ENCODE assay signal across 34 cellular contexts in genomic region chr13:110886475-110887241, GRCh38. TPM values are rescaled to one million over a fixed set of nuclear protein-coding genes. Genes with fewer than 3 reads are reported as not detected.
A peak's percentile ranks its signal among the peaks of the same experiment; 100 is the strongest.
DNase-seq lines count a peak whose midpoint lies in the region; ATAC-seq, FAIRE-seq and TF ChIP-seq lines count a peak whose summit lies in the region.
"Had no signal": no experiment of that assay in that cellular context is flagged by ENCODE, and none has a peak within 500 bp of the region (broad histone marks: within the 10 kb centered on the region; RNA-seq: fewer than 3 reads in every experiment).

No MANE protein-coding gene starts in this region.

- peaks cover 12% of the 10 kb centered on the region for H3K4me1 Mint-ChIP-seq in stimulated activated naive CD8-positive, alpha-beta T cell treated with anti-CD3 and anti-CD28 coated beads, Interleukin-15, amount 100 ng/mL, for 72 hours
- H3K4me1 Mint-ChIP-seq in stimulated activated naive B cell treated with anti-CD40 and anti-IgM and Interleukin-4, amounts not matched to agents 10 μg/mL and 1 μg/mL and 100 μg/mL, for 72 hours = peaks cover 4 to 11% of the 10 kb centered on the region in 2 donors
- H3K4me1 Mint-ChIP-seq: memory B cell had no signal

- in situ Hi-C loops in Panc1 (cut with HindIII; ENCODE audit: low pct_unique_long_range_greater_than_20kb, low sequenced_read_pairs) (no loop called here), HepG2 (cut with HindIII; ENCODE audit: extremely low pct_ligation_motif_present, low pct_unique_long_range_greater_than_20kb) (no loop called here)

- no peak overlapping the region for H3K4me3 Mint-ChIP-seq in stimulated activated naive CD8-positive, alpha-beta T cell treated with anti-CD3 and anti-CD28 coated beads, Interleukin-15, amount 100 ng/mL, for 72 hours
- H3K4me3 Mint-ChIP-seq in stimulated activated naive B cell treated with anti-CD40 and anti-IgM and Interleukin-4, amounts not matched to agents 10 μg/mL and 1 μg/mL and 100 μg/mL, for 72 hours = no peak overlapping the region
- H3K4me3 Mint-ChIP-seq: activated naive CD8-positive, alpha-beta T cell treated with anti-CD3 and anti-CD28 coated beads, Interleukin-2, amount 10 ng/mL, durations not matched to agents 7 days and 5 days; CD8-positive, alpha-beta memory T cell; memory B cell; type B pancreatic cell had no signal

- no peak overlapping the region for H2AFZ ChIP-seq in HepG2 (ENCODE audit: low read length)

- no peaks in the 10 kb centered on the region for H3K9me3 Mint-ChIP-seq in stimulated activated naive CD8-positive, alpha-beta T cell treated with anti-CD3 and anti-CD28 coated beads, Interleukin-15, amount 100 ng/mL, for 72 hours
- H3K9me3 Mint-ChIP-seq in stimulated activated naive B cell treated with anti-CD40 and anti-IgM and Interleukin-4, amounts not matched to agents 10 μg/mL and 1 μg/mL and 100 μg/mL, for 72 hours = no peaks in the 10 kb centered on the region
- H3K9me3 Mint-ChIP-seq: activated naive CD8-positive, alpha-beta T cell treated with anti-CD3 and anti-CD28 coated beads, Interleukin-2, amount 10 ng/mL, durations not matched to agents 7 days and 5 days; CD8-positive, alpha-beta memory T cell; memory B cell; type B pancreatic cell had no signal

- intact Hi-C loops in Panc1 (cut with micrococcal nuclease; ENCODE audit: unreplicated experiment) (no loop called here), HepG2 (cut with micrococcal nuclease; ENCODE audit: unreplicated experiment) (no loop called here)

- peak overlapping the region in 1 of 2 donors; percentile 42 for H3K27ac Mint-ChIP-seq in stimulated activated naive CD8-positive, alpha-beta T cell treated with anti-CD3 and anti-CD28 coated beads, Interleukin-15, amount 100 ng/mL, for 72 hours
- H3K27ac Mint-ChIP-seq in stimulated activated naive B cell treated with anti-CD40 and anti-IgM and Interleukin-4, amounts not matched to agents 10 μg/mL and 1 μg/mL and 100 μg/mL, for 72 hours = peak overlapping the region; percentile 37
- H3K27ac Mint-ChIP-seq: activated naive CD8-positive, alpha-beta T cell treated with anti-CD3 and anti-CD28 coated beads, Interleukin-2, amount 10 ng/mL, durations not matched to agents 7 days and 5 days; type B pancreatic cell had no signal

- no peak for FAIRE-seq in HepG2 (lab: Jason Lieb, UNC)
- FAIRE-seq: bronchial epithelial cell, HTR-8/SVneo, islet of Langerhans had no signal

- no peak for TF ChIP-seq EP300 in HepG2 (IDR thresholded peaks at IDR 0.05; ENCODE audit: low read depth in 2 of 2, low read length in 2 of 2)
- TF ChIP-seq EP300 in HepG2 (CRISPR knock-in tag; IDR thresholded peaks at IDR 0.05; ENCODE audit: borderline replicate concordance) = no peak

- H3K27me3 Mint-ChIP-seq in stimulated activated naive CD8-positive, alpha-beta T cell treated with anti-CD3 and anti-CD28 coated beads, Interleukin-15, amount 100 ng/mL, for 72 hours = no peaks in the 10 kb centered on the region
- no peaks in the 10 kb centered on the region for H3K27me3 Mint-ChIP-seq in stimulated activated naive B cell treated with anti-CD40 and anti-IgM and Interleukin-4, amounts not matched to agents 10 μg/mL and 1 μg/mL and 100 μg/mL, for 72 hours
- H3K27me3 Mint-ChIP-seq: activated naive CD8-positive, alpha-beta T cell treated with anti-CD3 and anti-CD28 coated beads, Interleukin-2, amount 10 ng/mL, durations not matched to agents 7 days and 5 days; CD8-positive, alpha-beta memory T cell; memory B cell; type B pancreatic cell had no signal

- H3K36me3 Mint-ChIP-seq in stimulated activated naive B cell treated with anti-CD40 and anti-IgM and Interleukin-4, amounts not matched to agents 10 μg/mL and 1 μg/mL and 100 μg/mL, for 72 hours = peaks cover 11 to 19% of the 10 kb centered on the region in 2 donors
- H3K36me3 Mint-ChIP-seq: activated naive CD8-positive, alpha-beta T cell treated with anti-CD3 and anti-CD28 coated beads, Interleukin-2, amount 10 ng/mL, durations not matched to agents 7 days and 5 days had no signal

- H3K9me3 ChIP-seq in Panc1 (ENCODE audit: control insufficient read depth, insufficient read depth, low read depth, low read length) (no peaks in the 10 kb centered on the region), HepG2 (ENCODE audit: low read length) (no peaks in the 10 kb centered on the region)
- H3K9me3 ChIP-seq: MG63, prostate gland, sigmoid colon had no signal

- no peaks in the 10 kb centered on the region; the same call in 1 of the 2 replicates for H3K36me3 ChIP-seq in Panc1 (ENCODE audit: control insufficient read depth, insufficient read depth, low read length)
- peaks cover 0 to 4% of the 10 kb centered on the region in 2 experiments; a peak in 1 of 5 replicates for H3K36me3 ChIP-seq in HepG2 (replicated peaks in 1 of 2; ENCODE audit: control insufficient read depth in 1 of 2, insufficient read depth in 2 of 2, low read length in 2 of 2)
- H3K36me3 ChIP-seq: prostate gland, sigmoid colon had no signal

- BruUV-seq in Panc1 (replicated peaks; lab: Mats Ljungman, UMichigan) (no TSS peak), HepG2 (replicated peaks; lab: Mats Ljungman, UMichigan) (no TSS peak)

- H3K4me3 ChIP-seq in Panc1 (ENCODE audit: low read depth in 2 of 2, low read length in 2 of 2) = no peak overlapping the region
- no peak overlapping the region for H3K4me3 ChIP-seq in HepG2 (replicated peaks in 1 of 3; ENCODE audit: insufficient read depth in 1 of 3, low read depth in 2 of 3, low read length in 3 of 3)
- H3K4me3 ChIP-seq: MG63, prostate gland, sigmoid colon had no signal

- H3K4me1 ChIP-seq in Panc1 (ENCODE audit: control insufficient read depth, insufficient read depth, low read length) = no peaks in the 10 kb centered on the region
- no peaks in the 10 kb centered on the region for H3K4me1 ChIP-seq in HepG2 (ENCODE audit: insufficient read depth, low read length)
- H3K4me1 ChIP-seq: prostate gland had no signal

- DNase-seq in stimulated activated naive CD8-positive, alpha-beta T cell treated with anti-CD3 and anti-CD28 coated beads, Interleukin-15, Interleukin-2, amounts not matched to agents 100 U/mL and 50 U/mL, for 24 hours = no peak
- no peak for DNase-seq in stimulated activated naive CD8-positive, alpha-beta T cell treated with anti-CD3 and anti-CD28 coated beads, Interleukin-15, amount 100 ng/mL, for 72 hours
- DNase-seq in Panc1 (ENCODE audit: low read depth, low spot score) (no peak), HepG2 (ENCODE audit: low spot score) (no peak), SIG-M5 (lab: John Stamatoyannopoulos, UW) (no peak), mesenteric fat pad (ENCODE audit: low spot score) (no peak)
- no peak for DNase-seq in stimulated activated naive B cell treated with anti-CD40 and anti-IgM and Interleukin-4, amounts not matched to agents 10 μg/mL and 1 μg/mL and 100 μg/mL, for 72 hours
- DNase-seq: activated CD4-positive, alpha-beta T cell treated with anti-CD3 and anti-CD28 coated beads for 4 hours; activated effector memory CD4-positive, alpha-beta T cell treated with Interleukin-2 at 50 U/mL for 16 hours; activated naive CD8-positive, alpha-beta T cell treated with anti-CD3 and anti-CD28 coated beads, Interleukin-2, amount 10 ng/mL, durations not matched to agents 7 days and 5 days; activated T-cell treated with anti-CD3 and anti-CD28 coated beads for 4 hours; aorta; CD8-positive, alpha-beta memory T cell; effector CD4-positive, alpha-beta T cell; KG1; MG63; NCI-H1105 treated with DMSO at 0.1 percent for 48 hours; NCI-H187 treated with DMSO at 0.1 percent for 48 hours; NCI-H524 treated with DMSO at 0.1 percent for 48 hours; SHP77 treated with DMSO at 0.1 percent for 48 hours; sigmoid colon; stimulated activated CD4-positive, alpha-beta T cell treated with anti-CD3 and anti-CD28 coated beads, Interleukin-4, amount 100 ng/mL, for 4 hours; substantia nigra; SW 1271; T-helper 9 cell had no signal

- ATAC-seq in stimulated activated naive CD8-positive, alpha-beta T cell treated with anti-CD3 and anti-CD28 coated beads, Interleukin-15, Interleukin-2, amounts not matched to agents 100 U/mL and 50 U/mL, for 24 hours = peak; percentile 8
- ATAC-seq in stimulated activated naive CD8-positive, alpha-beta T cell treated with anti-CD3 and anti-CD28 coated beads, Interleukin-15, amount 100 ng/mL, for 72 hours = no peak
- peak; percentile 45; the same call in 1 of the 2 replicates for ATAC-seq in Panc1
- peak; percentile 46 for ATAC-seq in HepG2
- ATAC-seq in stimulated activated naive B cell treated with anti-CD40 and anti-IgM and Interleukin-4, amounts not matched to agents 10 μg/mL and 1 μg/mL and 100 μg/mL, for 72 hours (replicated peaks) = peak; percentile 25 to 39
- no peak for ATAC-seq in GM21529 (IDR thresholded peaks at IDR 0.05; ENCODE audit: unreplicated experiment)

- H4K20me1 ChIP-seq in HepG2 (ENCODE audit: insufficient read depth, low read length) = no peaks in the 10 kb centered on the region

- H3K27me3 ChIP-seq in Panc1 (ENCODE audit: control insufficient read depth, insufficient read depth, low read length) = no peaks in the 10 kb centered on the region
- no peaks in the 10 kb centered on the region for H3K27me3 ChIP-seq in HepG2 (ENCODE audit: control insufficient read depth in 1 of 2, insufficient read depth in 2 of 2, low read length in 2 of 2)
- H3K27me3 ChIP-seq: MG63, sigmoid colon had no signal

- no peaks in the 10 kb centered on the region for H3K79me2 ChIP-seq in HepG2 (ENCODE audit: insufficient read depth, low read length)

- 80% methylated on average over 5 of the region's 5 CpGs for WGBS in HepG2 (ENCODE audit: low lambda C conversion rate)

- H3K9ac ChIP-seq in HepG2 (ENCODE audit: insufficient read depth, low read depth, low read length) = no peak overlapping the region

- POLR2A ChIA-PET in Panc1 (lab: Charles Lee) = no interaction called here
- POLR2A ChIA-PET in HepG2 (lab: Yijun Ruan, JAX) = interaction anchor here (1.5 kb wide), 1 partner anchor 29 kb away, joined by 4 read pairs; the partner anchor contains the start of gene ANKRD10

- TF ChIP-seq CTCF in Panc1 (IDR thresholded peaks at IDR 0.05) (no peak), HepG2 (CRISPR knock-in tag; IDR thresholded peaks at IDR 0.05) (no peak)

- H3K4me2 ChIP-seq in HepG2 (ENCODE audit: low read depth, low read length) = no peak overlapping the region

- no peak for TF ChIP-seq RAD21 in HepG2 (CRISPR knock-in tag; IDR thresholded peaks at IDR 0.05)

- no peak for TF ChIP-seq POLR2A in HepG2 (IDR thresholded peaks at IDR 0.05; ENCODE audit: insufficient read depth in 1 of 2, low read depth in 2 of 2, low read length in 2 of 2)

- H3K27ac ChIP-seq in Panc1 (ENCODE audit: low read length) (no peak overlapping the region), HepG2 (ENCODE audit: extremely low read length, insufficient read depth, low read length) (no peak overlapping the region)
- H3K27ac ChIP-seq: epithelial cell of prostate, prostate gland, VCaP had no signal

- CTCF ChIA-PET in Panc1 (lab: Charles Lee) (no interaction called here), HepG2 (lab: Yijun Ruan, JAX; ENCODE audit: low intra/inter-chr PET ratio, low total read pairs) (no interaction called here)

RNA-seq across cellular contexts. Expression of gene ANKRD10, which starts 28.2 kb away (rescaled TPM):
- total RNA-seq in Panc1 (2021; ENCODE audit: unreplicated experiment) (76.8 TPM), HepG2 (2016; rRNA removed; fragmentation: Illumina TruSeq; extraction: Trizol) (59.6 and 108 TPM in 2 replicates), mesenteric fat pad (115 TPM)
- polyA plus RNA-seq in Panc1 (2012; ENCODE audit: insufficient read length) = 40.9 TPM
- total RNA-seq in HepG2 (2016; cell fraction: cytosol; rRNA removed; fragmentation: Illumina TruSeq; extraction: Trizol; ENCODE audit: low read depth) = 10.2 and 11.9 TPM in 2 replicates
- 59.3 and 98.0 TPM in 2 replicates for total RNA-seq in HepG2 (2016; cell fraction: insoluble cytoplasmic fraction; rRNA removed; fragmentation: Illumina TruSeq; extraction: Trizol)
- 24.2 and 38.1 TPM in 2 replicates for total RNA-seq in HepG2 (2016; cell fraction: membrane; rRNA removed; fragmentation: Illumina TruSeq; extraction: Trizol)
- 241 and 262 TPM in 2 replicates for total RNA-seq in HepG2 (2016; cell fraction: nucleus; rRNA removed; fragmentation: Illumina TruSeq; extraction: Trizol)
- 102 and 115 TPM in 2 replicates for polyA plus RNA-seq in HepG2 (2011; rRNA removed)
- 39.3 and 39.6 TPM in 2 replicates for polyA plus RNA-seq in HepG2 (2011; cell fraction: cytosol; rRNA removed)
- polyA plus RNA-seq in HepG2 (2011; cell fraction: nucleus; rRNA removed) = 243 and 276 TPM in 2 replicates
- polyA plus RNA-seq in HepG2 (2012) = 63.9 and 67.7 TPM in 2 replicates
- 5.5 and 5.7 TPM in 2 replicates for polyA plus RNA-seq in HepG2 (2016; cell fraction: cytosol; fragmentation: Illumina TruSeq; extraction: Trizol; ENCODE audit: low read depth)
- polyA plus RNA-seq in HepG2 (2016; cell fraction: insoluble cytoplasmic fraction; fragmentation: Illumina TruSeq; extraction: Trizol; ENCODE audit: low read depth) = 41.1 and 41.5 TPM in 2 replicates
- polyA plus RNA-seq in HepG2 (2016; cell fraction: membrane; fragmentation: Illumina TruSeq; extraction: Trizol; ENCODE audit: low read depth) = 14.4 and 23.2 TPM in 2 replicates
- 283 and 324 TPM in 2 replicates for polyA plus RNA-seq in HepG2 (2016; cell fraction: nucleus; fragmentation: Illumina TruSeq; extraction: Trizol; ENCODE audit: insufficient read depth, low read depth)
- 88.1 and 160 TPM in 2 replicates for polyA minus RNA-seq in HepG2 (2011; rRNA and poly(A)+ RNA removed; ENCODE audit: low replicate concordance)
- 46.2 and 49.6 TPM in 2 replicates for polyA minus RNA-seq in HepG2 (2011; cell fraction: cytosol; rRNA and poly(A)+ RNA removed)
- polyA minus RNA-seq in HepG2 (2011; cell fraction: nucleus; rRNA and poly(A)+ RNA removed) = 521 and 529 TPM in 2 replicates

Comparison
In these comparisons a context has a peak if more than half of its experiments do, and no peak if none do; other contexts are left out.
1. ATAC-seq: peak in stimulated activated naive CD8-positive, alpha-beta T cell treated with anti-CD3 and anti-CD28 coated beads, Interleukin-15, Interleukin-2, amounts not matched to agents 100 U/mL and 50 U/mL, for 24 hours (single experiment), Panc1 (single experiment), HepG2 (single experiment) and stimulated activated naive B cell treated with anti-CD40 and anti-IgM and Interleukin-4, amounts not matched to agents 10 μg/mL and 1 μg/mL and 100 μg/mL, for 72 hours (2 of 2); none in stimulated activated naive CD8-positive, alpha-beta T cell treated with anti-CD3 and anti-CD28 coated beads, Interleukin-15, amount 100 ng/mL, for 72 hours (single experiment) and GM21529 (single experiment).